In genomic region chr1:54795100-54795665, GRCh38 we compare ENCODE assay signal across 1 cellular context.
TF ChIP-seq lines count a peak whose summit lies in the region.

No MANE protein-coding gene starts in this region.

TF ChIP-seq in K562, 482 proteins besides CTCF, POLR2A, EP300 and RAD21 (continued from another document):
- TF ChIP-seq CTBP1 (IDR thresholded peaks at IDR 0.05; ENCODE audit: borderline replicate concordance), result 0 out of 2 replicates have a peak, but pooled peaks have one; percentile 0
